ENCODE assay signal across 8 cellular contexts in genomic region chr6:14210663-14211595, GRCh38.
DNase-seq lines count a peak whose midpoint lies in the region; ATAC-seq and TF ChIP-seq lines count a peak whose summit lies in the region.

No MANE protein-coding gene starts in this region.

- peak overlapping the region; percentile 72 for H3K4me3 ChIP-seq in choroid plexus epithelial cell (ENCODE audit: low read depth, low read length)

- ATAC-seq in GM19025 (IDR thresholded peaks at IDR 0.05; ENCODE audit: low read depth, unreplicated experiment) (peak; percentile 94), HG03280 (IDR thresholded peaks at IDR 0.05; ENCODE audit: unreplicated experiment) (peak; percentile 97)

- TF ChIP-seq CTCF in choroid plexus epithelial cell (conservative IDR thresholded peaks at IDR 0.05; ENCODE audit: low read depth, low read length) = peak; percentile 41

- DNase-seq in Ammon's horn (ENCODE audit: low spot score) (peak; percentile 92), NCI-H446 (lab: John Stamatoyannopoulos, UW) (peak; percentile 81 to 97), choroid plexus epithelial cell (ENCODE audit: low read depth) (peak; percentile 90), kidney tubule cell (ENCODE audit: low spot score) (peak; percentile 94)
- DNase-seq in activated CD4-positive, alpha-beta T cell treated with anti-CD3 and anti-CD28 coated beads for 24 hours (ENCODE audit: low read depth in 2 of 2) = peak; percentile 83 to 84
- DNase-seq in stimulated activated CD4-positive, alpha-beta T cell treated with anti-CD3 and anti-CD28 coated beads, Interleukin-1b, Interleukin-23, amount 100 ng/mL, for 1 hour (ENCODE audit: low read depth in 2 of 2) = peak; percentile 78 to 81

Comparison
In these comparisons a context has a peak if more than half of its experiments do, and no peak if none do; other contexts are left out.
1. Peak in every context shown above with its lines: DNase-seq, ATAC-seq and H3K4me3 ChIP-seq.